Comparison of ENCODE assay signal across 13 cellular contexts in genomic region chr13:44734204-44734707, GRCh38.
DNase-seq lines count a peak whose midpoint lies in the region; ATAC-seq, FAIRE-seq and TF ChIP-seq lines count a peak whose summit lies in the region.
"Had no signal": no experiment of that assay in that cellular context is flagged by ENCODE, and none has a peak within 500 bp of the region (broad histone marks: within the 10 kb centered on the region; RNA-seq: fewer than 3 reads in every experiment).

No MANE protein-coding gene starts in this region.

- H3K27ac ChIP-seq in colonic mucosa (no peak overlapping the region), GM23338 (ENCODE audit: low read depth) (no peak overlapping the region)
- H3K27ac ChIP-seq: transverse colon had no signal

- ATAC-seq in SK-N-SH treated with all-trans-retinoic acid at 6 μM for 48 hours (peak; percentile 91), GM23338 (no peak)
- ATAC-seq: activated CD4-positive, alpha-beta T cell treated with anti-CD3 and anti-CD28 coated beads for 36 hours; effector memory CD8-positive, alpha-beta T cell had no signal

- H3K9me3 Mint-ChIP-seq in glutamatergic neuron (ENCODE audit: unreplicated experiment) (peaks cover 4% of the 10 kb centered on the region), type B pancreatic cell (peaks cover 4% of the 10 kb centered on the region), GM23338 (no peaks in the 10 kb centered on the region; the same call in 2 of the 3 replicates)
- H3K9me3 Mint-ChIP-seq: effector memory CD8-positive, alpha-beta T cell had no signal

- DNase-seq in LHCN-M2 (ENCODE audit: low read depth), result peak; percentile 54
- DNase-seq in glutamatergic neuron, result no peak
- no peak for DNase-seq in type B pancreatic cell (ENCODE audit: extremely low spot score, unreplicated experiment)
- DNase-seq in colonic mucosa, result no peak
- DNase-seq in GM12891 (ENCODE audit: insufficient read length, low spot score), result no peak
- DNase-seq in GM23338 (ENCODE audit: low spot score), result no peak
- DNase-seq: activated CD4-positive, alpha-beta T cell treated with anti-CD3 and anti-CD28 coated beads for 36 hours; effector memory CD8-positive, alpha-beta T cell; NCI-H1048; RPMI8226; transverse colon had no signal

- no peak for FAIRE-seq in GM12891 (lab: Jason Lieb, UNC)

- no peak overlapping the region for H3K4me2 ChIP-seq in GM23338

- peak overlapping the region; percentile 13 for H3K4me3 Mint-ChIP-seq in glutamatergic neuron (ENCODE audit: unreplicated experiment)
- H3K4me3 Mint-ChIP-seq in type B pancreatic cell, result no peak overlapping the region
- no peak overlapping the region for H3K4me3 Mint-ChIP-seq in GM23338
- H3K4me3 Mint-ChIP-seq: activated CD4-positive, alpha-beta T cell treated with anti-CD3 and anti-CD28 coated beads for 36 hours; effector memory CD8-positive, alpha-beta T cell had no signal

- peaks cover 22% of the 10 kb centered on the region for H3K4me1 Mint-ChIP-seq in glutamatergic neuron (ENCODE audit: low read depth, unreplicated experiment)
- peaks cover 12% of the 10 kb centered on the region for H3K4me1 Mint-ChIP-seq in type B pancreatic cell (ENCODE audit: unreplicated experiment)
- peaks cover 4% of the 10 kb centered on the region for H3K4me1 Mint-ChIP-seq in GM23338
- H3K4me1 Mint-ChIP-seq: activated CD4-positive, alpha-beta T cell treated with anti-CD3 and anti-CD28 coated beads for 36 hours had no signal

- TF ChIP-seq POLR2A in GM12891 (IDR thresholded peaks at IDR 0.05; ENCODE audit: low read depth, low read length), result no peak

- no peaks in the 10 kb centered on the region for H3F3A ChIP-seq in GM23338 (replicated peaks; ENCODE audit: low read depth)

- 0 out of 2 replicates have a peak, but pooled peaks cover 1% of the 10 kb centered on the region for H3K9me2 ChIP-seq in GM23338 (ENCODE audit: insufficient read depth)

- TF ChIP-seq CTCF in glutamatergic neuron (IDR thresholded peaks at IDR 0.05; ENCODE audit: partially characterized antibody, unreplicated experiment) (no peak), type B pancreatic cell (conservative IDR thresholded peaks at IDR 0.05) (no peak), colonic mucosa (IDR thresholded peaks at IDR 0.05) (no peak), GM23338 (conservative IDR thresholded peaks at IDR 0.05; ENCODE audit: low read depth in 2 of 2) (no peak)

- peak overlapping the region; percentile 73 for H3K27ac Mint-ChIP-seq in glutamatergic neuron (ENCODE audit: unreplicated experiment)
- H3K27ac Mint-ChIP-seq in type B pancreatic cell, result peak overlapping the region; percentile 14
- no peak overlapping the region for H3K27ac Mint-ChIP-seq in GM23338
- H3K27ac Mint-ChIP-seq: activated CD4-positive, alpha-beta T cell treated with anti-CD3 and anti-CD28 coated beads for 36 hours; effector memory CD8-positive, alpha-beta T cell had no signal

- H2AFZ ChIP-seq in GM23338, result no peak overlapping the region

- no peaks in the 10 kb centered on the region for H4K20me1 ChIP-seq in GM23338 (replicated peaks; ENCODE audit: insufficient read depth)

- no peak overlapping the region for H3K9ac ChIP-seq in colonic mucosa (ENCODE audit: low read depth in 2 of 2, low read length in 2 of 2)

- H3K36me3 Mint-ChIP-seq in glutamatergic neuron (ENCODE audit: unreplicated experiment) (no peaks in the 10 kb centered on the region), type B pancreatic cell (no peaks in the 10 kb centered on the region), GM23338 (ENCODE audit: low read depth) (no peaks in the 10 kb centered on the region)

- H3K27me3 ChIP-seq in colonic mucosa (no peaks in the 10 kb centered on the region), GM23338 (ENCODE audit: insufficient read depth) (no peaks in the 10 kb centered on the region)
- H3K27me3 ChIP-seq: transverse colon had no signal

- no peaks in the 10 kb centered on the region for H3K36me3 ChIP-seq in colonic mucosa
- no peaks in the 10 kb centered on the region for H3K36me3 ChIP-seq in GM23338 (ENCODE audit: insufficient read depth)
- H3K36me3 ChIP-seq: HAP-1, transverse colon had no signal

- H3K4me3 ChIP-seq in colonic mucosa (no peak overlapping the region), GM23338 (no peak overlapping the region)
- H3K4me3 ChIP-seq: HAP-1, transverse colon had no signal

- no peaks in the 10 kb centered on the region for H3K79me2 ChIP-seq in GM23338 (replicated peaks; ENCODE audit: insufficient read depth)

- H3K9me3 ChIP-seq in colonic mucosa, result no peaks in the 10 kb centered on the region
- H3K9me3 ChIP-seq: HAP-1, transverse colon had no signal

- H3K4me1 ChIP-seq in colonic mucosa (no peaks in the 10 kb centered on the region), GM23338 (ENCODE audit: insufficient read depth) (peaks cover under 1% of the 10 kb centered on the region; the same call in 1 of the 2 replicates)
- H3K4me1 ChIP-seq: HAP-1, transverse colon had no signal

- H3K27me3 Mint-ChIP-seq in glutamatergic neuron (ENCODE audit: unreplicated experiment) (peaks cover 3% of the 10 kb centered on the region), type B pancreatic cell (no peaks in the 10 kb centered on the region), GM23338 (ENCODE audit: insufficient read depth, low read depth, poor library complexity) (peaks cover 9% of the 10 kb centered on the region)

- intact Hi-C loops in colonic mucosa (cut with DNase I), result no loop called here

TF ChIP-seq in SK-N-SH treated with all-trans-retinoic acid at 6 μM for 48 hours, 23 proteins besides CTCF, POLR2A, EP300 and RAD21 (continues in another document):
- TF ChIP-seq TCF4 (CRISPR knock-in tag; IDR thresholded peaks at IDR 0.05; ENCODE audit: borderline replicate concordance) (peak; percentile 51; the same call in 1 of the 2 replicates), BACH2 (CRISPR knock-in tag; IDR thresholded peaks at IDR 0.05; ENCODE audit: borderline replicate concordance) (no peak)

TF ChIP-seq in GM12891, 5 proteins besides CTCF, POLR2A, EP300 and RAD21:
- TF ChIP-seq POU2F2 (IDR thresholded peaks at IDR 0.05; ENCODE audit: low read depth, low read length), result no peak
- no peak for TF ChIP-seq SPI1 (IDR thresholded peaks at IDR 0.05; ENCODE audit: low read depth, low read length)
- TF ChIP-seq PAX5 (IDR thresholded peaks at IDR 0.05; ENCODE audit: insufficient read depth, low read length, severe bottlenecking), result no peak

TF ChIP-seq in GM23338, 12 proteins besides CTCF, POLR2A, EP300 and RAD21 (continues in another document):
- TF ChIP-seq NANOG (IDR thresholded peaks at IDR 0.05; ENCODE audit: borderline replicate concordance) (no peak), REST (IDR thresholded peaks at IDR 0.05; ENCODE audit: unreplicated experiment) (no peak), CREB1 (CRISPR knock-in tag; IDR thresholded peaks at IDR 0.05; ENCODE audit: low read depth) (no peak)
